In genomic region chr14:73457050-73457934, GRCh38 we compare ENCODE assay signal across 1 cellular context.
TF ChIP-seq lines count a peak whose summit lies in the region.

No MANE protein-coding gene starts in this region.

TF ChIP-seq in IMR-90, 13 proteins besides CTCF, POLR2A, EP300 and RAD21:
- no peak for TF ChIP-seq BHLHE40 (IDR thresholded peaks at IDR 0.05; ENCODE audit: low read depth, low read length)
- 0 out of 2 replicates have a peak, but pooled peaks have one; percentile 1 for TF ChIP-seq SMC3 (IDR thresholded peaks at IDR 0.05; ENCODE audit: low read depth, low read length)
TF ChIP-seq in IMR-90: peak in this region for 1.
